In genomic region chr12:113858828-113859386, GRCh38 we compare ENCODE assay signal across 17 cellular contexts.
A peak's percentile ranks its signal among the peaks of the same experiment; 100 is the strongest.
DNase-seq lines count a peak whose midpoint lies in the region; ATAC-seq and TF ChIP-seq lines count a peak whose summit lies in the region.
"Had no signal": no experiment of that assay in that cellular context is flagged by ENCODE, and none has a peak within 500 bp of the region (broad histone marks: within the 10 kb centered on the region; RNA-seq: fewer than 3 reads in every experiment).

No MANE protein-coding gene starts in this region.

- no peak for TF ChIP-seq CTCF in epithelial cell of esophagus (IDR thresholded peaks at IDR 0.05; ENCODE audit: insufficient read depth, low read depth, low read length, missing control alignments)

- H3K9ac ChIP-seq in NT2/D1 (ENCODE audit: insufficient read length, low read depth), result peak overlapping the region; percentile 38

- no peak for ATAC-seq in stimulated activated effector memory CD8-positive, alpha-beta T cell treated with anti-CD3 and anti-CD28 coated beads, Interleukin-12 subunit alpha, Interleukin-12 subunit beta, amount 100 ng/mL, for 72 hours
- no peak for ATAC-seq in HG02588 (IDR thresholded peaks at IDR 0.05; ENCODE audit: unreplicated experiment)
- ATAC-seq: Panc1, Right ventricle myocardium inferior had no signal

- H3K4me1 Mint-ChIP-seq in stimulated activated effector memory CD8-positive, alpha-beta T cell treated with anti-CD3 and anti-CD28 coated beads, Interleukin-12 subunit alpha, Interleukin-12 subunit beta, amount 100 ng/mL, for 72 hours, result peaks cover 34% of the 10 kb centered on the region

- no peaks in the 10 kb centered on the region for H3K9me3 Mint-ChIP-seq in stimulated activated effector memory CD8-positive, alpha-beta T cell treated with anti-CD3 and anti-CD28 coated beads, Interleukin-12 subunit alpha, Interleukin-12 subunit beta, amount 100 ng/mL, for 72 hours

- H3K9me3 ChIP-seq in NT2/D1 (ENCODE audit: insufficient read depth, low read length), result no peaks in the 10 kb centered on the region
- H3K9me3 ChIP-seq: Caco-2, MG63 had no signal

- no peak overlapping the region for H3K4me3 Mint-ChIP-seq in stimulated activated effector memory CD8-positive, alpha-beta T cell treated with anti-CD3 and anti-CD28 coated beads, Interleukin-12 subunit alpha, Interleukin-12 subunit beta, amount 100 ng/mL, for 72 hours

- peaks cover 36% of the 10 kb centered on the region for H3K4me1 ChIP-seq in NT2/D1 (ENCODE audit: insufficient read depth, insufficient read length)
- H3K4me1 ChIP-seq: Caco-2 had no signal

- H3K36me3 Mint-ChIP-seq in stimulated activated effector memory CD8-positive, alpha-beta T cell treated with anti-CD3 and anti-CD28 coated beads, Interleukin-12 subunit alpha, Interleukin-12 subunit beta, amount 100 ng/mL, for 72 hours, result peaks cover 55% of the 10 kb centered on the region

- peak; percentile 14 for DNase-seq in SKM-1 treated with dmso at 0.1 percent for 144 hours (lab: John Stamatoyannopoulos, UW; ENCODE audit: unreplicated experiment)
- no peak for DNase-seq in SKM-1 (lab: John Stamatoyannopoulos, UW; ENCODE audit: unreplicated experiment)
- no peak for DNase-seq in NT2/D1 (ENCODE audit: low read depth, low spot score)
- peak; percentile 87 for DNase-seq in epithelial cell of esophagus (ENCODE audit: low read depth)
- DNase-seq in stimulated activated effector memory CD8-positive, alpha-beta T cell treated with anti-CD3 and anti-CD28 coated beads, Interleukin-12 subunit alpha, Interleukin-12 subunit beta, amount 100 ng/mL, for 72 hours (ENCODE audit: low spot score in 2 of 2), result no peak
- DNase-seq in DMS114 treated with DMSO at 0.1 percent for 48 hours (lab: John Stamatoyannopoulos, UW; ENCODE audit: unreplicated experiment), result no peak
- no peak for DNase-seq in NCI-H187 (lab: John Stamatoyannopoulos, UW)
- DNase-seq: Caco-2, HCEC 1CT, KG1, MG63, NCI-H146, NCI-H345, NCI-H526 treated with DMSO at 0.1 percent for 48 hours had no signal

- H3K27ac Mint-ChIP-seq in stimulated activated effector memory CD8-positive, alpha-beta T cell treated with anti-CD3 and anti-CD28 coated beads, Interleukin-12 subunit alpha, Interleukin-12 subunit beta, amount 100 ng/mL, for 72 hours, result peak overlapping the region; percentile 65

- H3K36me3 ChIP-seq in NT2/D1 (ENCODE audit: insufficient read depth, insufficient read length, low read length), result peaks cover 41% of the 10 kb centered on the region

- H3K27me3 ChIP-seq in NT2/D1 (ENCODE audit: insufficient read depth, insufficient read length), result no peaks in the 10 kb centered on the region
- H3K27me3 ChIP-seq: MG63 had no signal

- H3K4me3 ChIP-seq in NT2/D1 (ENCODE audit: insufficient read length, low read depth), result no peak overlapping the region
- no peak overlapping the region for H3K4me3 ChIP-seq in epithelial cell of esophagus (ENCODE audit: low read length)
- H3K4me3 ChIP-seq: MG63 had no signal

Comparison
In these comparisons a context has a peak if more than half of its experiments do, and no peak if none do; other contexts are left out.
1. DNase-seq: peak in SKM-1 treated with dmso at 0.1 percent for 144 hours (single experiment) and epithelial cell of esophagus (single experiment); none in SKM-1 (single experiment), NT2/D1 (single experiment), stimulated activated effector memory CD8-positive, alpha-beta T cell treated with anti-CD3 and anti-CD28 coated beads, Interleukin-12 subunit alpha, Interleukin-12 subunit beta, amount 100 ng/mL, for 72 hours (0 of 2), DMS114 treated with DMSO at 0.1 percent for 48 hours (single experiment) and NCI-H187 (0 of 2).